ENCODE assay signal across 10 cellular contexts in the genomic region with DNA sequence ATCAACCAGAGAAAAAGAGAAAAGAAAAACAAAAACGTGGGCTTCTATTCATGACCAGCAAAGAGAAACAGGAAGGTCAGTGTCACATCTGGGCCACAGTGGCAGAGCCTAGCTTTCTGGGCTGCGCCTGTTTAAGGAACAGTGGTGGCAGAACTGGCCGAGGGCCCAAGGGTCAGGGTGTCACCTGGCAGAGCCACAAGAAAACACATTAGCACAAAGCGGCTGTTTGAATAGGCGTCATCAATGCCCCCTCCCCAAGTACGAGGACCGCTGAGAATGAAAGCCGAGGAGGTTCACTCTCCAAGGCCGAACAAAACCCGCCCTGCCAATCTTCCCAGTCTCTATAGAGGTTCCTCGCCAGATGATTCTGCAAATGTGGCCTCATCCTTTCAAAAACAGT.
DNase-seq lines count a peak whose midpoint lies in the region; ATAC-seq lines count a peak whose summit lies in the region.
"Had no signal": no experiment of that assay in that cellular context is flagged by ENCODE, and none has a peak within 500 bp of the region (broad histone marks: within the 10 kb centered on the region; RNA-seq: fewer than 3 reads in every experiment).

No MANE protein-coding gene starts in this region.

- peaks cover 79% of the 10 kb centered on the region for H3K4me1 Mint-ChIP-seq in activated CD4-positive, alpha-beta memory T cell treated with anti-CD3 and anti-CD28 coated beads for 36 hours (ENCODE audit: low read depth)
- peaks cover 50% of the 10 kb centered on the region for H3K4me1 Mint-ChIP-seq in activated CD4-positive, alpha-beta memory T cell treated with anti-CD3 and anti-CD28 coated beads, Interleukin-2, amount 10 ng/mL, durations not matched to agents 7 days and 5 days

- intact Hi-C loops in activated CD4-positive, alpha-beta memory T cell treated with anti-CD3 and anti-CD28 coated beads for 36 hours (cut with micrococcal nuclease), result no loop called here

- H3K27me3 Mint-ChIP-seq in activated CD4-positive, alpha-beta memory T cell treated with anti-CD3 and anti-CD28 coated beads for 36 hours, result no peaks in the 10 kb centered on the region
- H3K27me3 Mint-ChIP-seq in activated CD4-positive, alpha-beta memory T cell treated with anti-CD3 and anti-CD28 coated beads, Interleukin-2, amount 10 ng/mL, durations not matched to agents 7 days and 5 days, result no peaks in the 10 kb centered on the region

- H3K36me3 Mint-ChIP-seq in activated CD4-positive, alpha-beta memory T cell treated with anti-CD3 and anti-CD28 coated beads for 36 hours, result peaks cover 70% of the 10 kb centered on the region
- peaks cover 72% of the 10 kb centered on the region for H3K36me3 Mint-ChIP-seq in activated CD4-positive, alpha-beta memory T cell treated with anti-CD3 and anti-CD28 coated beads, Interleukin-2, amount 10 ng/mL, durations not matched to agents 7 days and 5 days (ENCODE audit: low read depth)

- H3K27ac Mint-ChIP-seq in activated CD4-positive, alpha-beta memory T cell treated with anti-CD3 and anti-CD28 coated beads for 36 hours, result peak overlapping the region; percentile 65
- H3K27ac Mint-ChIP-seq in activated CD4-positive, alpha-beta memory T cell treated with anti-CD3 and anti-CD28 coated beads, Interleukin-2, amount 10 ng/mL, durations not matched to agents 7 days and 5 days, result no peak overlapping the region

- peaks cover 12% of the 10 kb centered on the region for H3K9me3 Mint-ChIP-seq in activated CD4-positive, alpha-beta memory T cell treated with anti-CD3 and anti-CD28 coated beads for 36 hours
- H3K9me3 Mint-ChIP-seq in activated CD4-positive, alpha-beta memory T cell treated with anti-CD3 and anti-CD28 coated beads, Interleukin-2, amount 10 ng/mL, durations not matched to agents 7 days and 5 days, result peaks cover 8% of the 10 kb centered on the region

- H3K27ac ChIP-seq in caudate nucleus (ENCODE audit: low read depth, low read length), result peak overlapping the region; percentile 80
- peak overlapping the region; percentile 23 for H3K27ac ChIP-seq in temporal lobe (ENCODE audit: low read depth, low read length)
- H3K27ac ChIP-seq: GM23248 had no signal

- DNase-seq in activated CD4-positive, alpha-beta memory T cell treated with anti-CD3 and anti-CD28 coated beads for 36 hours, result no peak
- DNase-seq in activated CD4-positive, alpha-beta memory T cell treated with anti-CD3 and anti-CD28 coated beads, Interleukin-2, amount 10 ng/mL, durations not matched to agents 7 days and 5 days, result no peak
- DNase-seq in caudate nucleus (lab: John Stamatoyannopoulos, UW) (peak in 42 of 61 donors; percentile 12 to 85 (median 42)), medulla oblongata (ENCODE audit: extremely low spot score) (peak; percentile 74), NAMALWA (ENCODE audit: low spot score) (no peak), H4 (ENCODE audit: low spot score) (no peak)
- DNase-seq: GM23248, T1000 had no signal

- ATAC-seq in HG02763 (IDR thresholded peaks at IDR 0.05; ENCODE audit: unreplicated experiment), result no peak

- CTCF ChIA-PET in activated CD4-positive, alpha-beta memory T cell treated with anti-CD3 and anti-CD28 coated beads for 36 hours (lab: Charles Lee), result no interaction called here
- CTCF ChIA-PET in activated CD4-positive, alpha-beta memory T cell treated with anti-CD3 and anti-CD28 coated beads, Interleukin-2, amount 10 ng/mL, durations not matched to agents 7 days and 5 days (lab: Charles Lee), result no interaction called here

- POLR2A ChIA-PET in activated CD4-positive, alpha-beta memory T cell treated with anti-CD3 and anti-CD28 coated beads for 36 hours (lab: Charles Lee), result interaction anchor here (0.8 kb wide), 1 partner anchor 18 kb away, joined by 5 read pairs; no protein-coding TSS in a partner anchor
- POLR2A ChIA-PET in activated CD4-positive, alpha-beta memory T cell treated with anti-CD3 and anti-CD28 coated beads, Interleukin-2, amount 10 ng/mL, durations not matched to agents 7 days and 5 days (lab: Charles Lee), result no interaction called here

- no peak overlapping the region for H3K4me3 Mint-ChIP-seq in activated CD4-positive, alpha-beta memory T cell treated with anti-CD3 and anti-CD28 coated beads for 36 hours
- no peak overlapping the region for H3K4me3 Mint-ChIP-seq in activated CD4-positive, alpha-beta memory T cell treated with anti-CD3 and anti-CD28 coated beads, Interleukin-2, amount 10 ng/mL, durations not matched to agents 7 days and 5 days

Comparison
In these comparisons a context has a peak if more than half of its experiments do, and no peak if none do; other contexts are left out.
1. DNase-seq: peak in caudate nucleus (42 of 61) and medulla oblongata (single experiment); none in activated CD4-positive, alpha-beta memory T cell treated with anti-CD3 and anti-CD28 coated beads for 36 hours (single experiment), activated CD4-positive, alpha-beta memory T cell treated with anti-CD3 and anti-CD28 coated beads, Interleukin-2, amount 10 ng/mL, durations not matched to agents 7 days and 5 days (single experiment), NAMALWA (single experiment) and H4 (single experiment).